In the genomic region with DNA sequence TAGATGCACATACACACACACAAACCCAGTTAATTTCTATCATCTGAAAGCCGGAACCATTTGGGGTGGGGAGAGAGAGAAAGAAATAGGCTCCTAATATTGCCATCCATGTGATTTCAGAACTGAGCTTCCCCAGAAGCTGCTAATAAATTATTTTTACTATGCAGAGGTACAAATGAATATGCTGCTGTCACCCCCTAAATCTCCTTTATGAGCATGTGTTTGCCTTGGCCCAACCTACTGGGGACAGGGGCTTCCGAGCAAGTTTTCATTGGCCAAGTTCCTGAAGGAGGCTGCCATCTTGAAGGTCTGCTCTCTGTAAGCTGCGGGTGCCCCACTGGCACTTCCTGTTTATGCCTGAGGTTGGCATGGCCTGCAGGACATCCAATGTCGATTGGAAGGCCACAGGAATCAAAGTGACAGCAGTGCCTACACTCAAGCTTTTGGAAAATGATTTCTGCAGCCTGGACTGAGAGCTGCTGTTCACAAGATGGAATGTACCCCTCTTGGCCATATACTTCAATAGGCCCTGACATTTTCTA, we compare ENCODE assay signal across 22 cellular contexts.
DNase-seq lines count a peak whose midpoint lies in the region; ATAC-seq and TF ChIP-seq lines count a peak whose summit lies in the region.
"Had no signal": no experiment of that assay in that cellular context is flagged by ENCODE, and none has a peak within 500 bp of the region (broad histone marks: within the 10 kb centered on the region; RNA-seq: fewer than 3 reads in every experiment).

No MANE protein-coding gene starts in this region.

- BruUV-seq in HCT116 (replicated peaks; lab: Mats Ljungman, UMichigan) = no TSS peak

- no peak overlapping the region for H3K4me3 ChIP-seq in HCT116 (replicated peaks in 1 of 2; ENCODE audit: low read depth in 1 of 2, low read length in 2 of 2)
- H3K4me3 ChIP-seq in mucosa of rectum (ENCODE audit: low read length in 2 of 2) = peak overlapping the region in 1 of 2 donors; percentile 26
- H3K4me3 ChIP-seq: SK-N-MC, upper lobe of left lung had no signal

- no peak overlapping the region for H2BK20ac ChIP-seq in H9 (ENCODE audit: low read depth, low read length, poor library complexity, severe bottlenecking)

- CTCF ChIA-PET in HCT116 (lab: Charles Lee) = no interaction called here

- H3K79me1 ChIP-seq in H9 (ENCODE audit: insufficient read depth, low read depth, low read length, poor library complexity, severe bottlenecking) = no peaks in the 10 kb centered on the region

- no peak for TF ChIP-seq POLR2A in HCT116 (IDR thresholded peaks at IDR 0.05; ENCODE audit: borderline replicate concordance, extremely low read depth, insufficient read depth, insufficient read length)

- no peaks in the 10 kb centered on the region for H3K36me3 ChIP-seq in HCT116 (ENCODE audit: control insufficient read depth in 1 of 2, insufficient read depth in 2 of 2, low read length in 2 of 2)
- no peaks in the 10 kb centered on the region for H3K36me3 ChIP-seq in mucosa of rectum (ENCODE audit: control insufficient read depth in 2 of 2, insufficient read depth in 2 of 2, low read length in 2 of 2)
- H3K36me3 ChIP-seq: upper lobe of left lung had no signal

- peak overlapping the region; percentile 73 for H3K4me2 ChIP-seq in HCT116 (ENCODE audit: low read length)
- H3K4me2 ChIP-seq in H9 (ENCODE audit: insufficient read depth, insufficient read length, low read length) = no peak overlapping the region

- no peak overlapping the region for H2BK5ac ChIP-seq in H9 (ENCODE audit: insufficient read length, low read length)

- no peak overlapping the region for H2AK5ac ChIP-seq in H9 (ENCODE audit: insufficient read length, low read length)

- no peaks in the 10 kb centered on the region for H3K9me2 ChIP-seq in HCT116 (ENCODE audit: insufficient read depth)

- H3T11ph ChIP-seq in H9 (ENCODE audit: low read length) = no peak overlapping the region

- H2AFZ ChIP-seq in HCT116 (ENCODE audit: low read depth, low read length, poor library complexity, severe bottlenecking) = no peak overlapping the region
- H2AFZ ChIP-seq in H9 (ENCODE audit: low read length) = no peak overlapping the region

- H3K4ac ChIP-seq in H9 (ENCODE audit: low read depth, low read length) = no peak overlapping the region

- TF ChIP-seq RAD21 in HCT116 (IDR thresholded peaks at IDR 0.05; ENCODE audit: low read depth) = no peak

- no peaks in the 10 kb centered on the region for H3K9me3 ChIP-seq in HCT116 (ENCODE audit: control insufficient read depth in 1 of 2, insufficient read depth in 1 of 2, low read depth in 1 of 2, low read length in 2 of 2)
- no peaks in the 10 kb centered on the region for H3K9me3 ChIP-seq in mucosa of rectum (ENCODE audit: control insufficient read depth in 2 of 2, low read length in 2 of 2)
- H3K9me3 ChIP-seq in H9 (ENCODE audit: control insufficient read depth, low read depth, low read length) = no peaks in the 10 kb centered on the region
- H3K9me3 ChIP-seq: upper lobe of left lung had no signal

- H4K8ac ChIP-seq in H9 (replicated peaks; ENCODE audit: insufficient read length, low read depth, low read length) = no peak overlapping the region

- H3K27ac ChIP-seq in HCT116 (ENCODE audit: low read depth, low read length) (no peak overlapping the region), mucosa of rectum (ENCODE audit: low read depth in 2 of 2, low read length in 2 of 2) (peak overlapping the region; percentile 91), H9 (ENCODE audit: insufficient read length, low read depth, low read length) (no peak overlapping the region)
- H3K27ac ChIP-seq: SK-N-MC, upper lobe of left lung had no signal

- RAD21 ChIA-PET in HCT116 (lab: Charles Lee; ENCODE audit: low non-redundant PET in 1 of 2, low total read pairs in 2 of 2, uncharacterized antibody in 2 of 2, unreplicated experiment in 2 of 2) = interaction anchor here in 1 of 2 experiments (1.2 kb wide), 1 partner anchor 192 kb away, joined by 3 read pairs; no protein-coding TSS in a partner anchor

- no CpG with 5 or more reads among the region's 4 CpGs for WGBS in H9 (ENCODE audit: extremely low coverage, insufficient read length, low lambda C conversion rate)

- no peaks in the 10 kb centered on the region for H3K9me3 Mint-ChIP-seq in activated T-helper 17 cell treated with anti-CD3 and anti-CD28 coated beads, Interleukin-2, amount 50 U/mL, for 72 hours
- H3K9me3 Mint-ChIP-seq in H9 = no peaks in the 10 kb centered on the region
- H3K9me3 Mint-ChIP-seq: activated CD8-positive, alpha-beta T cell treated with anti-CD3 and anti-CD28 coated beads for 36 hours; activated naive CD4-positive, alpha-beta T cell treated with anti-CD3 and anti-CD28 coated beads, Interleukin-2, amount 50 U/mL, for 72 hours; nephron progenitor cell had no signal

- H3K14ac ChIP-seq in H9 (ENCODE audit: insufficient read depth, low read length) = no peak overlapping the region

- ATAC-seq in HCT116 = no peak
- no peak for ATAC-seq in activated T-helper 17 cell treated with anti-CD3 and anti-CD28 coated beads, Interleukin-2, amount 50 U/mL, for 72 hours (replicated peaks)
- ATAC-seq in GM21619 (IDR thresholded peaks at IDR 0.05; ENCODE audit: unreplicated experiment) = no peak
- no peak for ATAC-seq in Right ventricle myocardium inferior
- ATAC-seq: activated CD8-positive, alpha-beta T cell treated with anti-CD3 and anti-CD28 coated beads for 36 hours; left ventricle myocardium superior had no signal

- H4K20me1 ChIP-seq in HCT116 (ENCODE audit: insufficient read depth) = no peaks in the 10 kb centered on the region
- H4K20me1 ChIP-seq in H9 (ENCODE audit: control insufficient read depth, insufficient read depth, insufficient read length) = no peaks in the 10 kb centered on the region

- H2BK120ac ChIP-seq in H9 (ENCODE audit: low read depth, low read length, poor library complexity, severe bottlenecking) = no peak overlapping the region

- H3K27me3 ChIP-seq in HCT116 (ENCODE audit: insufficient read depth, low read length) (no peaks in the 10 kb centered on the region), mucosa of rectum (ENCODE audit: control insufficient read depth in 2 of 2, insufficient read depth in 2 of 2, low read length in 2 of 2) (no peaks in the 10 kb centered on the region), H9 (ENCODE audit: insufficient read depth, low read length) (no peaks in the 10 kb centered on the region)
- H3K27me3 ChIP-seq: upper lobe of left lung had no signal

- H3K79me2 ChIP-seq in HCT116 (ENCODE audit: insufficient read depth, low read length) (no peaks in the 10 kb centered on the region), H9 (ENCODE audit: insufficient read depth, low read length) (no peaks in the 10 kb centered on the region)

- no peak overlapping the region for H3K23ac ChIP-seq in H9 (ENCODE audit: insufficient read length, low read depth, low read length)

- H2BK12ac ChIP-seq in H9 (ENCODE audit: insufficient read length, low read depth, low read length) = no peak overlapping the region

- H4K91ac ChIP-seq in H9 (ENCODE audit: insufficient read length, low read depth, low read length) = no peak overlapping the region

- H2BK15ac ChIP-seq in H9 (ENCODE audit: low read depth, low read length) = no peak overlapping the region

- H3K4me3 Mint-ChIP-seq in activated T-helper 17 cell treated with anti-CD3 and anti-CD28 coated beads, Interleukin-2, amount 50 U/mL, for 72 hours = peak overlapping the region; percentile 2
- no peak overlapping the region for H3K4me3 Mint-ChIP-seq in H9
- H3K4me3 Mint-ChIP-seq: activated CD8-positive, alpha-beta T cell treated with anti-CD3 and anti-CD28 coated beads for 36 hours; nephron progenitor cell had no signal

- no peak for DNase-seq in HCT116 (ENCODE audit: low read depth, low spot score)
- no peak for DNase-seq in H9
- no peak for DNase-seq in germinal center (ENCODE audit: low spot score)
- no peak for DNase-seq in Right ventricle myocardium inferior (ENCODE audit: missing footprints)
- DNase-seq: anterior cingulate cortex, DMS 273 treated with DMSO at 0.1 percent for 48 hours, glutamatergic neuron, islet precursor cell, KG1, left ventricle myocardium superior, MV-4-11, NCI-H146, NCI-H446 treated with DMSO at 0.1 percent for 48 hours, nephron progenitor cell, retina, upper lobe of left lung had no signal

- intact Hi-C loops in HCT116 (cut with micrococcal nuclease) (loop anchor here (5.0 kb wide), 1 partner anchor 191 kb away; no protein-coding TSS in a partner anchor), Right ventricle myocardium inferior (cut with DNase I) (loop anchor here (5.0 kb wide), 2 partner anchors 191 to 414 kb away; no protein-coding TSS in a partner anchor)

- TF ChIP-seq CTCF in HCT116 (IDR thresholded peaks at IDR 0.05 in 2 of 3, conservative IDR thresholded peaks at IDR 0.05 in 1 of 3; ENCODE audit: borderline replicate concordance in 1 of 3, insufficient read depth in 1 of 3, low read depth in 2 of 3, low read length in 2 of 3) = no peak
- no peak for TF ChIP-seq CTCF in H9 (conservative IDR thresholded peaks at IDR 0.05)

- H3K27me3 Mint-ChIP-seq in activated T-helper 17 cell treated with anti-CD3 and anti-CD28 coated beads, Interleukin-2, amount 50 U/mL, for 72 hours = no peaks in the 10 kb centered on the region
- no peaks in the 10 kb centered on the region for H3K27me3 Mint-ChIP-seq in H9 (ENCODE audit: low read depth)
- H3K27me3 Mint-ChIP-seq: activated CD8-positive, alpha-beta T cell treated with anti-CD3 and anti-CD28 coated beads for 36 hours had no signal

- no peaks in the 10 kb centered on the region for H3K23me2 ChIP-seq in H9 (ENCODE audit: insufficient read length, low read depth, low read length, poor library complexity, severe bottlenecking)

- no peak overlapping the region for H4K5ac ChIP-seq in H9 (ENCODE audit: insufficient read length, low read depth, low read length)

- no peak overlapping the region for H3K27ac Mint-ChIP-seq in activated T-helper 17 cell treated with anti-CD3 and anti-CD28 coated beads, Interleukin-2, amount 50 U/mL, for 72 hours
- H3K27ac Mint-ChIP-seq in H9 = no peak overlapping the region; a peak in 1 of 7 replicates
- H3K27ac Mint-ChIP-seq: activated CD8-positive, alpha-beta T cell treated with anti-CD3 and anti-CD28 coated beads for 36 hours; activated naive CD4-positive, alpha-beta T cell treated with anti-CD3 and anti-CD28 coated beads, Interleukin-2, amount 50 U/mL, for 72 hours had no signal

- H3K4me1 ChIP-seq in HCT116 (ENCODE audit: control insufficient read depth in 1 of 2, insufficient read depth in 2 of 2, low read length in 2 of 2) (peaks cover 26 to 40% of the 10 kb centered on the region in 2 experiments), mucosa of rectum (ENCODE audit: control insufficient read depth in 2 of 2, insufficient read depth in 2 of 2, low read length in 2 of 2) (peaks cover 44 to 51% of the 10 kb centered on the region in 2 donors), H9 (ENCODE audit: insufficient read depth, low read length) (no peaks in the 10 kb centered on the region)
- H3K4me1 ChIP-seq: upper lobe of left lung had no signal

- H3K36me3 Mint-ChIP-seq in activated T-helper 17 cell treated with anti-CD3 and anti-CD28 coated beads, Interleukin-2, amount 50 U/mL, for 72 hours (ENCODE audit: low read depth) = no peaks in the 10 kb centered on the region
- peaks cover 0 to 2% (median 0%) of the 10 kb centered on the region in 3 experiments; a peak in 1 of 7 replicates for H3K36me3 Mint-ChIP-seq in H9 (ENCODE audit: insufficient read depth in 1 of 3, low read depth in 3 of 3)
- H3K36me3 Mint-ChIP-seq: activated naive CD4-positive, alpha-beta T cell treated with anti-CD3 and anti-CD28 coated beads, Interleukin-2, amount 50 U/mL, for 72 hours had no signal

- peaks cover 34% of the 10 kb centered on the region for H3K4me1 Mint-ChIP-seq in activated T-helper 17 cell treated with anti-CD3 and anti-CD28 coated beads, Interleukin-2, amount 50 U/mL, for 72 hours
- H3K4me1 Mint-ChIP-seq in H9 = peaks cover 26 to 29% of the 10 kb centered on the region in 2 experiments

- H3K9ac ChIP-seq in HCT116 (ENCODE audit: low read length) (no peak overlapping the region), mucosa of rectum (ENCODE audit: low read depth in 1 of 2, low read length in 2 of 2) (peak overlapping the region; percentile 53 to 56), H9 (ENCODE audit: extremely low read depth, insufficient read length, low read length) (no peak overlapping the region)

- H3K18ac ChIP-seq in H9 (ENCODE audit: insufficient read length, low read depth, low read length) = no peak overlapping the region

- POLR2A ChIA-PET in HCT116 (lab: Charles Lee) = no interaction called here

- H3K56ac ChIP-seq in H9 (ENCODE audit: insufficient read length, low read depth, low read length) = no peak overlapping the region

Comparison
In these comparisons a context has a peak if more than half of its experiments do, and no peak if none do; other contexts are left out.
1. H3K27ac ChIP-seq: peak in mucosa of rectum (2 of 2); none in HCT116 (single experiment) and H9 (single experiment).
2. H3K9ac ChIP-seq: peak in mucosa of rectum (2 of 2); none in HCT116 (single experiment) and H9 (single experiment).